11 cellular contexts compared by ENCODE assay signal in genomic region chr7:128271471-128272454, GRCh38. TPM values are rescaled to one million over a fixed set of nuclear protein-coding genes. Genes with fewer than 3 reads are reported as not detected.
DNase-seq lines count a peak whose midpoint lies in the region; ATAC-seq and TF ChIP-seq lines count a peak whose summit lies in the region.
"Had no signal": no experiment of that assay in that cellular context is flagged by ENCODE, and none has a peak within 500 bp of the region (broad histone marks: within the 10 kb centered on the region; RNA-seq: fewer than 3 reads in every experiment).

No MANE protein-coding gene starts in this region.

- H3K4me3 ChIP-seq in Panc1 (ENCODE audit: low read depth in 2 of 2, low read length in 2 of 2): peak overlapping the region; percentile 26 to 47
- H3K4me3 ChIP-seq in esophagus squamous epithelium: peak overlapping the region; percentile 21 to 60 (median 46)
- H3K4me3 ChIP-seq in mesenchymal stem cell (ENCODE audit: insufficient read depth in 1 of 2, low read depth in 1 of 2, low read length in 2 of 2): peak overlapping the region in 1 of 2 experiments; percentile 69
- peak overlapping the region; percentile 44 for H3K4me3 ChIP-seq in thoracic aorta

- no peak overlapping the region for H2BK12ac ChIP-seq in mesenchymal stem cell (ENCODE audit: low read length in 2 of 2)

- TF ChIP-seq CTCF in Panc1 (IDR thresholded peaks at IDR 0.05) (no peak), esophagus squamous epithelium (IDR thresholded peaks at IDR 0.05) (no peak), thoracic aorta (IDR thresholded peaks at IDR 0.05) (no peak)

- no peaks in the 10 kb centered on the region for H3K9me3 ChIP-seq in Panc1 (ENCODE audit: control insufficient read depth, insufficient read depth, low read depth, low read length)
- no peaks in the 10 kb centered on the region for H3K9me3 ChIP-seq in esophagus squamous epithelium
- H3K9me3 ChIP-seq in mesenchymal stem cell (ENCODE audit: control insufficient read depth, low read length): no peaks in the 10 kb centered on the region
- no peaks in the 10 kb centered on the region for H3K9me3 ChIP-seq in thoracic aorta

- BruUV-seq in Panc1 (replicated peaks; lab: Mats Ljungman, UMichigan): no TSS peak

- no peaks in the 10 kb centered on the region for H3K4me1 Mint-ChIP-seq in activated CD4-positive, alpha-beta memory T cell treated with anti-CD3 and anti-CD28 coated beads for 36 hours (ENCODE audit: low read depth)

- no peaks in the 10 kb centered on the region for H3K36me3 Mint-ChIP-seq in activated CD4-positive, alpha-beta memory T cell treated with anti-CD3 and anti-CD28 coated beads for 36 hours

- no peak overlapping the region for H4K91ac ChIP-seq in mesenchymal stem cell (ENCODE audit: low read length)

- POLR2A ChIA-PET in Panc1 (lab: Charles Lee): no interaction called here
- POLR2A ChIA-PET in activated CD4-positive, alpha-beta memory T cell treated with anti-CD3 and anti-CD28 coated beads for 36 hours (lab: Charles Lee): no interaction called here

- H3K14ac ChIP-seq in mesenchymal stem cell (ENCODE audit: low read length in 2 of 2): peak overlapping the region in 1 of 2 experiments; percentile 7

- no peak overlapping the region for H3K23ac ChIP-seq in mesenchymal stem cell (ENCODE audit: low read length in 2 of 2)

- no peaks in the 10 kb centered on the region for H3K9me3 Mint-ChIP-seq in activated CD4-positive, alpha-beta memory T cell treated with anti-CD3 and anti-CD28 coated beads for 36 hours

- ATAC-seq in Panc1 (peak; percentile 55), thoracic aorta (ENCODE audit: insufficient number of reproducible peaks, low FRiP score, low read depth) (no peak), HG02938 (IDR thresholded peaks at IDR 0.05; ENCODE audit: unreplicated experiment) (no peak)

- H3K36me3 ChIP-seq in Panc1 (ENCODE audit: control insufficient read depth, insufficient read depth, low read length) (no peaks in the 10 kb centered on the region), esophagus squamous epithelium (no peaks in the 10 kb centered on the region), mesenchymal stem cell (ENCODE audit: control insufficient read depth in 1 of 2, insufficient read depth in 2 of 2, low read depth in 1 of 2, low read length in 2 of 2) (no peaks in the 10 kb centered on the region), thoracic aorta (no peaks in the 10 kb centered on the region)

- H2BK120ac ChIP-seq in mesenchymal stem cell (ENCODE audit: low read depth, low read length): no peak overlapping the region

- in situ Hi-C loops in Panc1 (cut with HindIII; ENCODE audit: low pct_unique_long_range_greater_than_20kb, low sequenced_read_pairs): no loop called here

- no peak for TF ChIP-seq POLR2A in esophagus squamous epithelium (IDR thresholded peaks at IDR 0.05)

- no peak overlapping the region for H3K27ac Mint-ChIP-seq in activated CD4-positive, alpha-beta memory T cell treated with anti-CD3 and anti-CD28 coated beads for 36 hours

- no peak overlapping the region for H2BK5ac ChIP-seq in mesenchymal stem cell (ENCODE audit: low read depth, low read length, poor library complexity, severe bottlenecking)

- WGBS in esophagus squamous epithelium, 2 donors: 2 to 16% methylated on average over 15 to 26 of the region's 63 CpGs
- 88% methylated on average over 55 of the region's 63 CpGs for WGBS in mesenchymal stem cell

- H3K27me3 ChIP-seq in Panc1 (ENCODE audit: control insufficient read depth, insufficient read depth, low read length) (0 out of 2 replicates have a peak, but pooled peaks cover 2% of the 10 kb centered on the region), esophagus squamous epithelium (peaks cover 0 to 27% (median 0%) of the 10 kb centered on the region in 4 donors), mesenchymal stem cell (ENCODE audit: control insufficient read depth in 1 of 2, insufficient read depth in 1 of 2, low read length in 2 of 2) (peaks cover 34 to 35% of the 10 kb centered on the region in 2 experiments), thoracic aorta (replicated peaks; ENCODE audit: insufficient read depth) (no peaks in the 10 kb centered on the region)

- H3K18ac ChIP-seq in mesenchymal stem cell (ENCODE audit: low read depth in 1 of 2, low read length in 2 of 2): no peak overlapping the region

- no peak overlapping the region for H3K4me2 ChIP-seq in mesenchymal stem cell (ENCODE audit: low read length, poor library complexity, severe bottlenecking)

- intact Hi-C loops in Panc1 (cut with micrococcal nuclease; ENCODE audit: unreplicated experiment) (no loop called here), esophagus squamous epithelium (cut with DNase I) (no loop called here)
- intact Hi-C loops in activated CD4-positive, alpha-beta memory T cell treated with anti-CD3 and anti-CD28 coated beads for 36 hours (cut with micrococcal nuclease): no loop called here

- no peak overlapping the region for H2AFZ ChIP-seq in mesenchymal stem cell (ENCODE audit: low read depth, low read length)

- peaks cover 22% of the 10 kb centered on the region for H3K27me3 Mint-ChIP-seq in activated CD4-positive, alpha-beta memory T cell treated with anti-CD3 and anti-CD28 coated beads for 36 hours

- no peak overlapping the region for H3K4ac ChIP-seq in mesenchymal stem cell (ENCODE audit: low read depth in 1 of 2, low read length in 2 of 2)

- no peaks in the 10 kb centered on the region for H3K4me1 ChIP-seq in Panc1 (ENCODE audit: control insufficient read depth, insufficient read depth, low read length)
- peaks cover 14 to 48% (median 27%) of the 10 kb centered on the region in 3 donors for H3K4me1 ChIP-seq in esophagus squamous epithelium
- peaks cover 10% of the 10 kb centered on the region for H3K4me1 ChIP-seq in mesenchymal stem cell (ENCODE audit: control insufficient read depth, insufficient read depth, low read depth, low read length)
- H3K4me1 ChIP-seq in thoracic aorta (ENCODE audit: control insufficient read depth in 1 of 2, low read depth in 2 of 2): peaks cover 0 to 26% of the 10 kb centered on the region in 2 donors

- H3K9ac ChIP-seq in mesenchymal stem cell (ENCODE audit: low read length): peak overlapping the region; percentile 72

- H3K27ac ChIP-seq in Panc1 (ENCODE audit: low read length) (no peak overlapping the region), esophagus squamous epithelium (peak overlapping the region in 3 of 4 donors; percentile 34 to 46 (median 39)), mesenchymal stem cell (ENCODE audit: low read length, poor library complexity, severe bottlenecking) (no peak overlapping the region), thoracic aorta (no peak overlapping the region)

- no peak overlapping the region for H2BK15ac ChIP-seq in mesenchymal stem cell (ENCODE audit: low read depth, poor library complexity, severe bottlenecking)

- no peak overlapping the region for H3K4me3 Mint-ChIP-seq in activated CD4-positive, alpha-beta memory T cell treated with anti-CD3 and anti-CD28 coated beads for 36 hours

- no peaks in the 10 kb centered on the region for H3K79me1 ChIP-seq in mesenchymal stem cell (replicated peaks; ENCODE audit: low read length, poor library complexity, severe bottlenecking)

- H4K8ac ChIP-seq in mesenchymal stem cell (ENCODE audit: low read length): peak overlapping the region; percentile 5

- CTCF ChIA-PET in Panc1 (lab: Charles Lee): no interaction called here
- CTCF ChIA-PET in activated CD4-positive, alpha-beta memory T cell treated with anti-CD3 and anti-CD28 coated beads for 36 hours (lab: Charles Lee): no interaction called here

- DNase-seq in Panc1 (ENCODE audit: low read depth, low spot score): no peak
- no peak for DNase-seq in esophagus squamous epithelium (lab: John Stamatoyannopoulos, UW)
- no peak for DNase-seq in mesenchymal stem cell
- no peak for DNase-seq in thoracic aorta (ENCODE audit: low spot score)
- DNase-seq in activated CD4-positive, alpha-beta memory T cell treated with anti-CD3 and anti-CD28 coated beads for 36 hours: no peak
- no peak for DNase-seq in occipital lobe (lab: John Stamatoyannopoulos, UW)
- DNase-seq: MM.1S, NCI-H748 treated with DMSO at 0.1 percent for 48 hours had no signal

- H2AK5ac ChIP-seq in mesenchymal stem cell (ENCODE audit: low read length, severe bottlenecking): no peak overlapping the region

RNA-seq across cellular contexts. Expression of gene LEP, which starts 30.7 kb away (rescaled TPM):
- total RNA-seq in Panc1 (2021; ENCODE audit: unreplicated experiment): not detected
- polyA plus RNA-seq in Panc1 (2012; ENCODE audit: insufficient read length): 0.08 TPM
- total RNA-seq in esophagus squamous epithelium: not detected
- not detected for polyA plus RNA-seq in mesenchymal stem cell (2013, experiment 1 of 2)
- not detected for polyA plus RNA-seq in mesenchymal stem cell (2013, experiment 2 of 2)
- total RNA-seq in thoracic aorta: not detected
- total RNA-seq in activated CD4-positive, alpha-beta memory T cell treated with anti-CD3 and anti-CD28 coated beads for 36 hours: not detected
- total RNA-seq in occipital lobe: not detected
- total RNA-seq: renal cortical epithelial cell; T-helper 1 cell treated with Interleukin-12 subunit alpha and Interleukin-12 subunit beta and Interleukin-4 antibody, amounts not matched to agents 30 ng/mL and 1 ng/mL, for 36 hours had no signal

Comparison
In these comparisons a context has a peak if more than half of its experiments do, and no peak if none do; other contexts are left out.
1. H3K27ac ChIP-seq: peak in esophagus squamous epithelium (3 of 4); none in Panc1 (single experiment), mesenchymal stem cell (single experiment) and thoracic aorta (0 of 2).